ENCODE assay signal across 1 cellular context in the genomic region with DNA sequence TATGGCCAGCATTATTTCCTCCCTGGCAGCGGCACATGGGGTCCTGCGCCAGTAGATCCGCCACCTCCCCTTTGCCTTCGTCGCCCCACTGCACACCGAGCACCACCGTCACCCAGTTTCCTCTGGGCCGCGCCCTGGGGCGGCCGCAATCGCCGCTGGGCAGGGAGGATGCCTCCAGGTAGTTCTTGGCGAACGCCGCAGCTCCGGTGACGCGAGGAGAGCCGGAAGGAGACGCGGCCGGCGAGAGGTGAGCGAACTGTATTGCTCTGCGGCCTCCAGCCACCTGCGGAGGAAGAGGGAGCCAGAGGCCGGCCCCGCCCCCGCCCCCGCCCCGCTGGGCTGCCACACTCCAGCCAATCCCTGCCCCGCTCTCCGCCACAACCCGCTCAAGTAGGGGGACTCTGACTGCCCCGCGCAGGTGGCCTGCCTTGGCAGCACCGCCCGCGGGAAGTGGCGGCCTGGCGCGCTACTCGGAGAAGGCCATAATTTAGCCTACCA.
A peak's percentile ranks its signal among the peaks of the same experiment; 100 is the strongest.
TF ChIP-seq lines count a peak whose summit lies in the region.

No MANE protein-coding gene starts in this region.

TF ChIP-seq in K562, 482 proteins besides CTCF, POLR2A, EP300 and RAD21:
- no peak for TF ChIP-seq ZC3H11A (IDR thresholded peaks at IDR 0.05; ENCODE audit: low read depth, low read length)
- TF ChIP-seq PKNOX1 (IDR thresholded peaks at IDR 0.05) = no peak
- peak in 1 of 2 experiments; percentile 46 for TF ChIP-seq E2F6 (IDR thresholded peaks at IDR 0.05; ENCODE audit: borderline replicate concordance in 1 of 2, extremely low read depth in 1 of 2, insufficient read depth in 1 of 2, insufficient read length in 1 of 2, low read depth in 1 of 2, low read length in 1 of 2, poor library complexity in 1 of 2, severe bottlenecking in 1 of 2)
- TF ChIP-seq, protein P1, sequence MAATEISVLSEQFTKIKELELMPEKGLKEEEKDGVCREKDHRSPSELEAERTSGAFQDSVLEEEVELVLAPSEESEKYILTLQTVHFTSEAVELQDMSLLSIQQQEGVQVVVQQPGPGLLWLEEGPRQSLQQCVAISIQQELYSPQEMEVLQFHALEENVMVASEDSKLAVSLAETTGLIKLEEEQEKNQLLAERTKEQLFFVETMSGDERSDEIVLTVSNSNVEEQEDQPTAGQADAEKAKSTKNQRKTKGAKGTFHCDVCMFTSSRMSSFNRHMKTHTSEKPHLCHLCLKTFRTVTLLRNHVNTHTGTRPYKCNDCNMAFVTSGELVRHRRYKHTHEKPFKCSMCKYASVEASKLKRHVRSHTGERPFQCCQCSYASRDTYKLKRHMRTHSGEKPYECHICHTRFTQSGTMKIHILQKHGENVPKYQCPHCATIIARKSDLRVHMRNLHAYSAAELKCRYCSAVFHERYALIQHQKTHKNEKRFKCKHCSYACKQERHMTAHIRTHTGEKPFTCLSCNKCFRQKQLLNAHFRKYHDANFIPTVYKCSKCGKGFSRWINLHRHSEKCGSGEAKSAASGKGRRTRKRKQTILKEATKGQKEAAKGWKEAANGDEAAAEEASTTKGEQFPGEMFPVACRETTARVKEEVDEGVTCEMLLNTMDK (IDR thresholded peaks at IDR 0.05; ENCODE audit: borderline replicate concordance, insufficient read depth, low read depth, low read length, poor library complexity, severe bottlenecking) = peak; percentile 13
